7 cellular contexts compared by ENCODE assay signal in genomic region chr14:103889002-103889312, GRCh38. TPM values are rescaled to one million over a fixed set of nuclear protein-coding genes. Genes with fewer than 3 reads are reported as not detected.
"Had no signal": no experiment of that assay in that cellular context is flagged by ENCODE, and none has a peak within 500 bp of the region (broad histone marks: within the 10 kb centered on the region; RNA-seq: fewer than 3 reads in every experiment).

No MANE protein-coding gene starts in this region.

RNA-seq across cellular contexts. Expression of gene TDRD9, which starts 39.3 kb away (rescaled TPM):
- total RNA-seq: HT1080, K562, M059J, RPMI7951, SK-MEL-5 had no signal
- polyA plus RNA-seq: SK-N-SH had no signal

RNA-seq across cellular contexts. Expression of gene RD3L, which starts 53.4 kb away (rescaled TPM):
- total RNA-seq: HT1080, M059J, RPMI7951, SK-MEL-5 had no signal
- polyA plus RNA-seq: IgD-negative memory B cell, K562, SK-N-SH had no signal
